Comparison of ENCODE assay signal across 17 cellular contexts in genomic region chr4:137519406-137519805, GRCh38. TPM values are rescaled to one million over a fixed set of nuclear protein-coding genes. Genes with fewer than 3 reads are reported as not detected.
A peak's percentile ranks its signal among the peaks of the same experiment; 100 is the strongest.
DNase-seq lines count a peak whose midpoint lies in the region; ATAC-seq and TF ChIP-seq lines count a peak whose summit lies in the region.
"Had no signal": no experiment of that assay in that cellular context is flagged by ENCODE, and none has a peak within 500 bp of the region (broad histone marks: within the 10 kb centered on the region; RNA-seq: fewer than 3 reads in every experiment).

No MANE protein-coding gene starts in this region.

- H3K36me3 Mint-ChIP-seq in brain = peaks cover 39% of the 10 kb centered on the region
- H3K36me3 Mint-ChIP-seq: activated naive CD8-positive, alpha-beta T cell treated with anti-CD3 and anti-CD28 coated beads for 36 hours had no signal

- peak overlapping the region in 4 of 5 experiments; percentile 1 to 58 (median 26) for H3K27ac Mint-ChIP-seq in brain
- H3K27ac Mint-ChIP-seq: activated naive CD8-positive, alpha-beta T cell treated with anti-CD3 and anti-CD28 coated beads for 36 hours had no signal

- 43 to 51% methylated on average over 2 of the region's 2 CpGs for WGBS in testis, 2 donors

- no peak for DNase-seq in left ventricle myocardium inferior
- DNase-seq in cardiac septum (ENCODE audit: low spot score) = no peak
- peak; percentile 24 for DNase-seq in kidney glomerular epithelial cell (lab: John Stamatoyannopoulos, UW)
- DNase-seq in GM19238 (ENCODE audit: insufficient read length, low spot score) = no peak
- no peak for DNase-seq in OCI-M2 (lab: John Stamatoyannopoulos, UW; ENCODE audit: unreplicated experiment)
- DNase-seq in testis = no peak
- DNase-seq: activated naive CD8-positive, alpha-beta T cell treated with anti-CD3 and anti-CD28 coated beads for 36 hours; hippocampal formation; NCI-H146; NCI-H524; stimulated activated CD4-positive, alpha-beta T cell treated with anti-CD3 and anti-CD28 coated beads, Interleukin-12 subunit alpha, Interleukin-12 subunit beta, amount 100 ng/mL, for 4 hours had no signal

- H3K4me3 Mint-ChIP-seq in brain = no peak overlapping the region
- H3K4me3 Mint-ChIP-seq: activated naive CD8-positive, alpha-beta T cell treated with anti-CD3 and anti-CD28 coated beads for 36 hours had no signal

- H3K9me3 ChIP-seq in left ventricle myocardium inferior (replicated peaks) (no peaks in the 10 kb centered on the region), testis (no peaks in the 10 kb centered on the region)
- H3K9me3 ChIP-seq: A549, neutrophil, thyroid gland had no signal

- H3K27ac ChIP-seq in left ventricle myocardium inferior (replicated peaks) (peak overlapping the region; percentile 2), testis (no peak overlapping the region)
- H3K27ac ChIP-seq: A549, neutrophil had no signal

- H3K4me3 ChIP-seq in left ventricle myocardium inferior (no peak overlapping the region), testis (no peak overlapping the region)
- H3K4me3 ChIP-seq: A549, thyroid gland had no signal

- TF ChIP-seq CTCF in left ventricle myocardium inferior (IDR thresholded peaks at IDR 0.05; ENCODE audit: borderline replicate concordance) = no peak
- no peak for TF ChIP-seq CTCF in brain (conservative IDR thresholded peaks at IDR 0.05)
- no peak for TF ChIP-seq CTCF in testis (IDR thresholded peaks at IDR 0.05)

- H3K36me3 ChIP-seq in left ventricle myocardium inferior = no peaks in the 10 kb centered on the region
- H3K36me3 ChIP-seq in testis (ENCODE audit: low read depth, missing control alignments) = no peaks in the 10 kb centered on the region
- H3K36me3 ChIP-seq: neutrophil had no signal

- no peaks in the 10 kb centered on the region for H3K9me3 Mint-ChIP-seq in brain
- H3K9me3 Mint-ChIP-seq: activated naive CD8-positive, alpha-beta T cell treated with anti-CD3 and anti-CD28 coated beads for 36 hours had no signal

- intact Hi-C loops in left ventricle myocardium inferior (cut with micrococcal nuclease) = no loop called here
- intact Hi-C loops in cardiac septum (cut with DNase I) = no loop called here
- intact Hi-C loops in testis (cut with DNase I; ENCODE audit: low total_unique reads) = no loop called here

- ATAC-seq in HG03469 (IDR thresholded peaks at IDR 0.05; ENCODE audit: unreplicated experiment) = no peak
- ATAC-seq: A549, Right ventricle myocardium inferior had no signal

- H3K27me3 ChIP-seq in left ventricle myocardium inferior (ENCODE audit: low read depth) = no peaks in the 10 kb centered on the region
- H3K27me3 ChIP-seq in testis = no peaks in the 10 kb centered on the region
- H3K27me3 ChIP-seq: neutrophil, thyroid gland had no signal

- no peaks in the 10 kb centered on the region for H3K27me3 Mint-ChIP-seq in brain
- H3K27me3 Mint-ChIP-seq: activated naive CD8-positive, alpha-beta T cell treated with anti-CD3 and anti-CD28 coated beads for 36 hours had no signal

- H3K4me1 Mint-ChIP-seq in brain = peaks cover 59% of the 10 kb centered on the region
- H3K4me1 Mint-ChIP-seq: activated naive CD8-positive, alpha-beta T cell treated with anti-CD3 and anti-CD28 coated beads for 36 hours had no signal

- H3K4me1 ChIP-seq in left ventricle myocardium inferior (peaks cover 14% of the 10 kb centered on the region), testis (no peaks in the 10 kb centered on the region)
- H3K4me1 ChIP-seq: A549, thyroid gland had no signal

- no peak for TF ChIP-seq POLR2A in testis (IDR thresholded peaks at IDR 0.05)

RNA-seq across cellular contexts. Expression of gene PCDH18, which starts 12.9 kb away (rescaled TPM):
- total RNA-seq in left ventricle myocardium inferior (3.4 TPM), cardiac septum (4.9 TPM), testis (10 to 100 TPM; 15.3 to 23.3 TPM)
- polyA plus RNA-seq in brain (ENCODE audit: insufficient read depth, low read depth, low replicate concordance) (2.2 TPM), testis (ENCODE audit: insufficient read depth, low read depth, low replicate concordance) (12.3 TPM)
